Comparison of ENCODE assay signal across 8 cellular contexts in the genomic region with DNA sequence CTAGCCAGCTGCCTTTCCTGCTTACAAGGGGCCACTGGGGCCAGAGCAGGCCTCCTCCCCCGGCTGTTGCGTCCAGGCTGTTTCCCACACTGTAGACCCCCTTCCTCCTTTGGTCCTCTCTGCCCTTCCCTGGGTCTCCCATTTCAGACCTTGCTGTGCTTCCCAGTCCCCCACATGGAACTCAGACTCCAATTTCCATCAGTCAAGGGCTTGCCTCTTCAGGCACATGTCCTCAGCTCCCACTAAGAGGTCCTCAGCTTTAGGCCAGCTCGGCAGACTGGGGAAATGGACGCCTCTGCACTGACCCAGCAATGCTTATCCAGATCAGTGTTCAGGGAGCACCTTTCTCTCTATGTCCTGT.
DNase-seq lines count a peak whose midpoint lies in the region; ATAC-seq, FAIRE-seq and TF ChIP-seq lines count a peak whose summit lies in the region.

No MANE protein-coding gene starts in this region.

- H3K27me3 ChIP-seq in tibial nerve, result no peaks in the 10 kb centered on the region

- TF ChIP-seq CTCF in mesothelial cell of epicardium (IDR thresholded peaks at IDR 0.05; ENCODE audit: unreplicated experiment) (no peak), tibial nerve (IDR thresholded peaks at IDR 0.05) (no peak)

- intact Hi-C loops in activated CD4-positive, alpha-beta T cell treated with anti-CD3 and anti-CD28 coated beads for 36 hours (cut with DNase I, micrococcal nuclease), result loop anchor here (1.0 to 5.0 kb wide), 21 partner anchors 10 to 1067 kb away; a partner anchor contains a TSS

- no peak for TF ChIP-seq POLR2A in tibial nerve (IDR thresholded peaks at IDR 0.05)
- no peak for TF ChIP-seq POLR2A in GM12892 (IDR thresholded peaks at IDR 0.05; ENCODE audit: low read depth, low read length)

- peaks cover 47% of the 10 kb centered on the region for H3K4me1 Mint-ChIP-seq in activated CD4-positive, alpha-beta T cell treated with anti-CD3 and anti-CD28 coated beads for 36 hours
- H3K4me1 Mint-ChIP-seq in activated naive CD8-positive, alpha-beta T cell treated with anti-CD3 and anti-CD28 coated beads, Interleukin-2, amount 50 U/mL, for 24 hours, result peaks cover 45% of the 10 kb centered on the region
- peaks cover 10% of the 10 kb centered on the region for H3K4me1 Mint-ChIP-seq in mesothelial cell of epicardium

- peak; percentile 44 for DNase-seq in activated CD4-positive, alpha-beta T cell treated with anti-CD3 and anti-CD28 coated beads for 36 hours
- no peak for DNase-seq in activated CD4-positive, alpha-beta T cell treated with anti-CD3 and anti-CD28 coated beads, Interleukin-2, amount 50 U/mL, for 1 hour
- DNase-seq in activated naive CD8-positive, alpha-beta T cell treated with anti-CD3 and anti-CD28 coated beads, Interleukin-2, amount 50 U/mL, for 24 hours, result peak; percentile 44
- DNase-seq in mesothelial cell of epicardium (ENCODE audit: low spot score in 2 of 2, unreplicated experiment in 2 of 2) (no peak), tibial nerve (ENCODE audit: low spot score in 2 of 2) (no peak), GM12892 (ENCODE audit: insufficient read length) (no peak), NOMO-1 treated with DMSO at 0.1 percent for 48 hours (lab: John Stamatoyannopoulos, UW; ENCODE audit: unreplicated experiment) (no peak), AML-193 (lab: John Stamatoyannopoulos, UW) (no peak)

- H3K4me3 Mint-ChIP-seq in activated CD4-positive, alpha-beta T cell treated with anti-CD3 and anti-CD28 coated beads for 36 hours, result peak overlapping the region; percentile 70
- peak overlapping the region; percentile 74 for H3K4me3 Mint-ChIP-seq in activated naive CD8-positive, alpha-beta T cell treated with anti-CD3 and anti-CD28 coated beads, Interleukin-2, amount 50 U/mL, for 24 hours
- H3K4me3 Mint-ChIP-seq in mesothelial cell of epicardium, result peak overlapping the region; percentile 81

- H3K4me1 ChIP-seq in tibial nerve, result peaks cover 0 to 10% (median 0%) of the 10 kb centered on the region in 4 donors

- H3K36me3 Mint-ChIP-seq in activated CD4-positive, alpha-beta T cell treated with anti-CD3 and anti-CD28 coated beads for 36 hours (ENCODE audit: low read depth), result no peaks in the 10 kb centered on the region
- H3K36me3 Mint-ChIP-seq in activated naive CD8-positive, alpha-beta T cell treated with anti-CD3 and anti-CD28 coated beads, Interleukin-2, amount 50 U/mL, for 24 hours (ENCODE audit: low read depth), result no peaks in the 10 kb centered on the region
- H3K36me3 Mint-ChIP-seq in mesothelial cell of epicardium, result no peaks in the 10 kb centered on the region

- ATAC-seq in activated CD4-positive, alpha-beta T cell treated with anti-CD3 and anti-CD28 coated beads for 36 hours, result peak; percentile 1
- no peak for ATAC-seq in activated naive CD8-positive, alpha-beta T cell treated with anti-CD3 and anti-CD28 coated beads, Interleukin-2, amount 50 U/mL, for 24 hours

- H3K27ac ChIP-seq in tibial nerve, result peak overlapping the region; percentile 46 to 82 (median 76)

- POLR2A ChIA-PET in activated CD4-positive, alpha-beta T cell treated with anti-CD3 and anti-CD28 coated beads for 36 hours (lab: Charles Lee), result interaction anchor here (0.6 to 1.7 kb wide), 14 partner anchors 9 to 404 kb away, joined by 3 to 20 read pairs (median 4); a partner anchor contains a TSS

- no peak for FAIRE-seq in GM12892 (lab: Jason Lieb, UNC)

- H3K27me3 Mint-ChIP-seq in activated CD4-positive, alpha-beta T cell treated with anti-CD3 and anti-CD28 coated beads for 36 hours, result no peaks in the 10 kb centered on the region
- H3K27me3 Mint-ChIP-seq in activated naive CD8-positive, alpha-beta T cell treated with anti-CD3 and anti-CD28 coated beads, Interleukin-2, amount 50 U/mL, for 24 hours, result peaks cover 2% of the 10 kb centered on the region
- peaks cover 8% of the 10 kb centered on the region for H3K27me3 Mint-ChIP-seq in mesothelial cell of epicardium (ENCODE audit: low read depth)

- no peak overlapping the region for H3K4me3 ChIP-seq in tibial nerve

- no peaks in the 10 kb centered on the region for H3K9me3 Mint-ChIP-seq in activated CD4-positive, alpha-beta T cell treated with anti-CD3 and anti-CD28 coated beads for 36 hours (ENCODE audit: low read depth)
- H3K9me3 Mint-ChIP-seq in activated naive CD8-positive, alpha-beta T cell treated with anti-CD3 and anti-CD28 coated beads, Interleukin-2, amount 50 U/mL, for 24 hours, result no peaks in the 10 kb centered on the region
- H3K9me3 Mint-ChIP-seq in mesothelial cell of epicardium, result peaks cover 5% of the 10 kb centered on the region

- H3K27ac Mint-ChIP-seq in activated CD4-positive, alpha-beta T cell treated with anti-CD3 and anti-CD28 coated beads for 36 hours, result peak overlapping the region; percentile 100
- peak overlapping the region; percentile 100 for H3K27ac Mint-ChIP-seq in activated naive CD8-positive, alpha-beta T cell treated with anti-CD3 and anti-CD28 coated beads, Interleukin-2, amount 50 U/mL, for 24 hours
- no peak overlapping the region for H3K27ac Mint-ChIP-seq in mesothelial cell of epicardium

- H3K9me3 ChIP-seq in tibial nerve, result no peaks in the 10 kb centered on the region

- 89 to 92% methylated on average over 4 of the region's 4 CpGs for WGBS in tibial nerve, 2 donors

- no peaks in the 10 kb centered on the region for H3K36me3 ChIP-seq in tibial nerve

- no peak for TF ChIP-seq EP300 in tibial nerve (IDR thresholded peaks at IDR 0.05)

- CTCF ChIA-PET in activated CD4-positive, alpha-beta T cell treated with anti-CD3 and anti-CD28 coated beads for 36 hours (lab: Charles Lee), result interaction anchor here (0.6 to 3.0 kb wide), 22 partner anchors 10 to 718 kb away, joined by 3 to 24 read pairs (median 4); a partner anchor contains a TSS

Comparison
In these comparisons a context has a peak if more than half of its experiments do, and no peak if none do; other contexts are left out.
1. DNase-seq: peak in activated CD4-positive, alpha-beta T cell treated with anti-CD3 and anti-CD28 coated beads for 36 hours (single experiment) and activated naive CD8-positive, alpha-beta T cell treated with anti-CD3 and anti-CD28 coated beads, Interleukin-2, amount 50 U/mL, for 24 hours (single experiment); none in activated CD4-positive, alpha-beta T cell treated with anti-CD3 and anti-CD28 coated beads, Interleukin-2, amount 50 U/mL, for 1 hour (single experiment), mesothelial cell of epicardium (0 of 2), tibial nerve (0 of 2), GM12892 (single experiment), NOMO-1 treated with DMSO at 0.1 percent for 48 hours (single experiment) and AML-193 (0 of 2).
2. Peak in every context shown above with its lines, with median percentiles within 50 percentile points of each other: H3K4me3 Mint-ChIP-seq.